Comparison of ENCODE assay signal across 8 cellular contexts in genomic region chr3:158103131-158103955, GRCh38.
DNase-seq lines count a peak whose midpoint lies in the region; ATAC-seq lines count a peak whose summit lies in the region.

No MANE protein-coding gene starts in this region.

- H3K4me1 Mint-ChIP-seq in activated T-cell treated with anti-CD3 and anti-CD28 coated beads, Interleukin-2, amount 50 U/mL, for 24 hours (ENCODE audit: low read depth), result peaks cover 45% of the 10 kb centered on the region
- peaks cover 58% of the 10 kb centered on the region for H3K4me1 Mint-ChIP-seq in stimulated activated naive CD8-positive, alpha-beta T cell treated with anti-CD3 and anti-CD28 coated beads, Interleukin-15, amount 100 ng/mL, for 72 hours

- peak overlapping the region; percentile 57 for H3K4me3 Mint-ChIP-seq in activated T-cell treated with anti-CD3 and anti-CD28 coated beads, Interleukin-2, amount 50 U/mL, for 24 hours
- peak overlapping the region; percentile 67 to 79 for H3K4me3 Mint-ChIP-seq in stimulated activated naive CD8-positive, alpha-beta T cell treated with anti-CD3 and anti-CD28 coated beads, Interleukin-15, amount 100 ng/mL, for 72 hours

- H3K36me3 Mint-ChIP-seq in activated T-cell treated with anti-CD3 and anti-CD28 coated beads, Interleukin-2, amount 50 U/mL, for 24 hours (ENCODE audit: low read depth), result no peaks in the 10 kb centered on the region

- no peaks in the 10 kb centered on the region for H3K9me3 Mint-ChIP-seq in activated T-cell treated with anti-CD3 and anti-CD28 coated beads, Interleukin-2, amount 50 U/mL, for 24 hours
- no peaks in the 10 kb centered on the region for H3K9me3 Mint-ChIP-seq in stimulated activated naive CD8-positive, alpha-beta T cell treated with anti-CD3 and anti-CD28 coated beads, Interleukin-15, amount 100 ng/mL, for 72 hours

- H3K27me3 ChIP-seq in iPS-15b (ENCODE audit: control insufficient read depth, insufficient read depth, low read length), result peaks cover 97% of the 10 kb centered on the region

- peak overlapping the region; percentile 50 for H3K27ac Mint-ChIP-seq in activated T-cell treated with anti-CD3 and anti-CD28 coated beads, Interleukin-2, amount 50 U/mL, for 24 hours
- H3K27ac Mint-ChIP-seq in stimulated activated naive CD8-positive, alpha-beta T cell treated with anti-CD3 and anti-CD28 coated beads, Interleukin-15, amount 100 ng/mL, for 72 hours, result no peak overlapping the region

- H3K4me1 ChIP-seq in iPS-15b (ENCODE audit: control insufficient read depth, insufficient read depth, low read length), result peaks cover 7% of the 10 kb centered on the region

- H3K4me3 ChIP-seq in iPS-15b (ENCODE audit: low read depth, low read length), result peak overlapping the region; percentile 60

- DNase-seq in NCI-H2227 (lab: John Stamatoyannopoulos, UW; ENCODE audit: unreplicated experiment), result peak; percentile 4
- no peak for DNase-seq in NCI-H2227 treated with DMSO at 0.1 percent for 48 hours (lab: John Stamatoyannopoulos, UW)
- DNase-seq in activated T-cell treated with anti-CD3 and anti-CD28 coated beads, Interleukin-2, amount 50 U/mL, for 24 hours, result peak; percentile 47
- no peak for DNase-seq in stimulated activated naive CD8-positive, alpha-beta T cell treated with anti-CD3 and anti-CD28 coated beads, Interleukin-15, amount 100 ng/mL, for 72 hours
- no peak for DNase-seq in NCI-H146 (lab: John Stamatoyannopoulos, UW)
- no peak for DNase-seq in NCI-H446 treated with DMSO at 0.1 percent for 48 hours (lab: John Stamatoyannopoulos, UW)

- H3K9me3 ChIP-seq in iPS-15b (ENCODE audit: control insufficient read depth, insufficient read depth, low read length), result no peaks in the 10 kb centered on the region

- no peak overlapping the region for H3K9ac ChIP-seq in iPS-15b (ENCODE audit: low read depth, low read length)

- H3K27me3 Mint-ChIP-seq in activated T-cell treated with anti-CD3 and anti-CD28 coated beads, Interleukin-2, amount 50 U/mL, for 24 hours, result peaks cover 95% of the 10 kb centered on the region
- H3K27me3 Mint-ChIP-seq in stimulated activated naive CD8-positive, alpha-beta T cell treated with anti-CD3 and anti-CD28 coated beads, Interleukin-15, amount 100 ng/mL, for 72 hours, result peaks cover 96% of the 10 kb centered on the region

- ATAC-seq in stimulated activated naive CD8-positive, alpha-beta T cell treated with anti-CD3 and anti-CD28 coated beads, Interleukin-15, amount 100 ng/mL, for 72 hours, result no peak
- ATAC-seq in GM19023 (IDR thresholded peaks at IDR 0.05; ENCODE audit: unreplicated experiment), result no peak

- H3K36me3 ChIP-seq in iPS-15b (ENCODE audit: control insufficient read depth, insufficient read depth, low read length), result no peaks in the 10 kb centered on the region

Comparison
In these comparisons a context has a peak if more than half of its experiments do, and no peak if none do; other contexts are left out.
1. DNase-seq: peak in NCI-H2227 (single experiment) and activated T-cell treated with anti-CD3 and anti-CD28 coated beads, Interleukin-2, amount 50 U/mL, for 24 hours (single experiment); none in NCI-H2227 treated with DMSO at 0.1 percent for 48 hours (single experiment), stimulated activated naive CD8-positive, alpha-beta T cell treated with anti-CD3 and anti-CD28 coated beads, Interleukin-15, amount 100 ng/mL, for 72 hours (0 of 2), NCI-H146 (single experiment) and NCI-H446 treated with DMSO at 0.1 percent for 48 hours (single experiment).